Comparison of ENCODE assay signal across 15 cellular contexts in genomic region chr2:108573070-108573469, GRCh38. TPM values are rescaled to one million over a fixed set of nuclear protein-coding genes. Genes with fewer than 3 reads are reported as not detected.
DNase-seq lines count a peak whose midpoint lies in the region; ATAC-seq and TF ChIP-seq lines count a peak whose summit lies in the region.
"Had no signal": no experiment of that assay in that cellular context is flagged by ENCODE, and none has a peak within 500 bp of the region (broad histone marks: within the 10 kb centered on the region; RNA-seq: fewer than 3 reads in every experiment).

No MANE protein-coding gene starts in this region.

- H3K4me3 Mint-ChIP-seq in osteocyte (ENCODE audit: unreplicated experiment), result no peak overlapping the region
- no peak overlapping the region for H3K4me3 Mint-ChIP-seq in activated CD4-positive, alpha-beta T cell treated with anti-CD3 and anti-CD28 coated beads, Interleukin-2, amount 10 ng/mL, durations not matched to agents 24 days and 14 days
- H3K4me3 Mint-ChIP-seq: activated naive CD8-positive, alpha-beta T cell treated with anti-CD3 and anti-CD28 coated beads, Interleukin-2, amount 10 ng/mL, durations not matched to agents 7 days and 5 days; stimulated activated memory B cell treated with anti-CD40 and anti-IgM and Interleukin-4, amounts not matched to agents 10 μg/mL and 1 μg/mL and 100 μg/mL, for 72 hours had no signal

- H3K36me3 Mint-ChIP-seq in osteocyte (ENCODE audit: unreplicated experiment), result peaks cover 1% of the 10 kb centered on the region
- no peaks in the 10 kb centered on the region for H3K36me3 Mint-ChIP-seq in activated CD4-positive, alpha-beta T cell treated with anti-CD3 and anti-CD28 coated beads, Interleukin-2, amount 10 ng/mL, durations not matched to agents 24 days and 14 days (ENCODE audit: low read depth)
- H3K36me3 Mint-ChIP-seq: CD4-positive, CD25-positive, alpha-beta regulatory T cell; stimulated activated memory B cell treated with anti-CD40 and anti-IgM and Interleukin-4, amounts not matched to agents 10 μg/mL and 1 μg/mL and 100 μg/mL, for 72 hours had no signal

- H3K4me3 ChIP-seq in RWPE2 (ENCODE audit: severe bottlenecking), result no peak overlapping the region
- H3K4me3 ChIP-seq: heart right ventricle had no signal

- H3K4me1 ChIP-seq in RWPE2 (ENCODE audit: insufficient read depth, poor library complexity, severe bottlenecking), result peaks cover 45% of the 10 kb centered on the region

- H3K36me3 ChIP-seq in RWPE2 (ENCODE audit: low read depth), result no peaks in the 10 kb centered on the region
- H3K36me3 ChIP-seq: heart right ventricle had no signal

- peak overlapping the region; percentile 67 for H3K27ac ChIP-seq in RWPE2 (ENCODE audit: poor library complexity, severe bottlenecking)
- H3K27ac ChIP-seq: heart right ventricle had no signal

- H3K9me3 ChIP-seq in RWPE2 (ENCODE audit: severe bottlenecking), result no peaks in the 10 kb centered on the region
- H3K9me3 ChIP-seq: heart right ventricle had no signal

- H3K27me3 Mint-ChIP-seq in osteocyte (ENCODE audit: unreplicated experiment), result no peaks in the 10 kb centered on the region
- H3K27me3 Mint-ChIP-seq in activated CD4-positive, alpha-beta T cell treated with anti-CD3 and anti-CD28 coated beads, Interleukin-2, amount 10 ng/mL, durations not matched to agents 24 days and 14 days, result no peaks in the 10 kb centered on the region
- H3K27me3 Mint-ChIP-seq: activated naive CD8-positive, alpha-beta T cell treated with anti-CD3 and anti-CD28 coated beads, Interleukin-2, amount 10 ng/mL, durations not matched to agents 7 days and 5 days; CD4-positive, CD25-positive, alpha-beta regulatory T cell; stimulated activated memory B cell treated with anti-CD40 and anti-IgM and Interleukin-4, amounts not matched to agents 10 μg/mL and 1 μg/mL and 100 μg/mL, for 72 hours had no signal

- TF ChIP-seq CTCF in RWPE2 (IDR thresholded peaks at IDR 0.05; ENCODE audit: poor library complexity, severe bottlenecking) (no peak), osteocyte (IDR thresholded peaks at IDR 0.05) (no peak)

- peak; percentile 11 to 19 for DNase-seq in AML-193 (lab: John Stamatoyannopoulos, UW)
- DNase-seq in RWPE2 (ENCODE audit: low spot score), result no peak
- peak; percentile 83 for DNase-seq in fibroblast of gingiva (ENCODE audit: low read depth)
- DNase-seq in osteocyte (ENCODE audit: extremely low spot score, unreplicated experiment), result no peak
- no peak for DNase-seq in activated effector memory CD4-positive, alpha-beta T cell treated with Interleukin-2 at 50 U/mL for 16 hours
- DNase-seq in NOMO-1 treated with dmso at 0.1 percent for 144 hours (lab: John Stamatoyannopoulos, UW; ENCODE audit: unreplicated experiment), result no peak
- DNase-seq in COLO829 (ENCODE audit: low spot score), result no peak
- no peak for DNase-seq in activated CD4-positive, alpha-beta T cell treated with anti-CD3 and anti-CD28 coated beads, Interleukin-2, amount 10 ng/mL, durations not matched to agents 24 days and 14 days
- DNase-seq: activated naive CD8-positive, alpha-beta T cell treated with anti-CD3 and anti-CD28 coated beads, Interleukin-2, amount 10 ng/mL, durations not matched to agents 7 days and 5 days; CD4-positive, CD25-positive, alpha-beta regulatory T cell; effector CD8-positive, alpha-beta T cell; heart right ventricle; NCI-H2029 treated with DMSO at 0.1 percent for 48 hours; NCI-H774 had no signal

- H3K9me3 Mint-ChIP-seq in osteocyte (ENCODE audit: unreplicated experiment), result no peaks in the 10 kb centered on the region
- H3K9me3 Mint-ChIP-seq in activated CD4-positive, alpha-beta T cell treated with anti-CD3 and anti-CD28 coated beads, Interleukin-2, amount 10 ng/mL, durations not matched to agents 24 days and 14 days, result no peaks in the 10 kb centered on the region
- H3K9me3 Mint-ChIP-seq: activated naive CD8-positive, alpha-beta T cell treated with anti-CD3 and anti-CD28 coated beads, Interleukin-2, amount 10 ng/mL, durations not matched to agents 7 days and 5 days; CD4-positive, CD25-positive, alpha-beta regulatory T cell; stimulated activated memory B cell treated with anti-CD40 and anti-IgM and Interleukin-4, amounts not matched to agents 10 μg/mL and 1 μg/mL and 100 μg/mL, for 72 hours had no signal

- peaks cover 76% of the 10 kb centered on the region for H3K4me1 Mint-ChIP-seq in osteocyte (ENCODE audit: unreplicated experiment)
- H3K4me1 Mint-ChIP-seq in activated CD4-positive, alpha-beta T cell treated with anti-CD3 and anti-CD28 coated beads, Interleukin-2, amount 10 ng/mL, durations not matched to agents 24 days and 14 days, result peaks cover 17% of the 10 kb centered on the region

- intact Hi-C loops in activated CD4-positive, alpha-beta T cell treated with anti-CD3 and anti-CD28 coated beads, Interleukin-2, amount 10 ng/mL, durations not matched to agents 24 days and 14 days (cut with micrococcal nuclease), result no loop called here

- no peaks in the 10 kb centered on the region for H3K27me3 ChIP-seq in RWPE2 (ENCODE audit: insufficient read depth, poor library complexity, severe bottlenecking)
- H3K27me3 ChIP-seq: heart right ventricle had no signal

- H3K27ac Mint-ChIP-seq in osteocyte (ENCODE audit: unreplicated experiment), result peak overlapping the region; percentile 79
- H3K27ac Mint-ChIP-seq in activated CD4-positive, alpha-beta T cell treated with anti-CD3 and anti-CD28 coated beads, Interleukin-2, amount 10 ng/mL, durations not matched to agents 24 days and 14 days, result no peak overlapping the region
- H3K27ac Mint-ChIP-seq: activated naive CD8-positive, alpha-beta T cell treated with anti-CD3 and anti-CD28 coated beads, Interleukin-2, amount 10 ng/mL, durations not matched to agents 7 days and 5 days had no signal

- ATAC-seq in RWPE2 (ENCODE audit: low read depth), result no peak
- ATAC-seq: stimulated activated memory B cell treated with anti-CD40 and anti-IgM and Interleukin-4, amounts not matched to agents 10 μg/mL and 1 μg/mL and 100 μg/mL, for 72 hours had no signal

RNA-seq across cellular contexts. Expression of gene LIMS1, which starts 38.8 kb away (rescaled TPM):
- total RNA-seq in osteocyte, result 69.6 and 74.4 TPM in 2 replicates
- total RNA-seq in activated CD4-positive, alpha-beta T cell treated with anti-CD3 and anti-CD28 coated beads, Interleukin-2, amount 10 ng/mL, durations not matched to agents 24 days and 14 days, result 63.1 and 66.0 TPM in 2 replicates

Comparison
In these comparisons a context has a peak if more than half of its experiments do, and no peak if none do; other contexts are left out.
1. DNase-seq: peak in AML-193 (2 of 2) and fibroblast of gingiva (single experiment); none in RWPE2 (single experiment), osteocyte (single experiment), activated effector memory CD4-positive, alpha-beta T cell treated with Interleukin-2 at 50 U/mL for 16 hours (single experiment), NOMO-1 treated with dmso at 0.1 percent for 144 hours (single experiment), COLO829 (single experiment) and activated CD4-positive, alpha-beta T cell treated with anti-CD3 and anti-CD28 coated beads, Interleukin-2, amount 10 ng/mL, durations not matched to agents 24 days and 14 days (single experiment).